ENCODE assay signal across 9 cellular contexts in genomic region chr10:133160813-133161471, GRCh38. TPM values are rescaled to one million over a fixed set of nuclear protein-coding genes. Genes with fewer than 3 reads are reported as not detected.
DNase-seq lines count a peak whose midpoint lies in the region; ATAC-seq, FAIRE-seq and TF ChIP-seq lines count a peak whose summit lies in the region.
"Had no signal": no experiment of that assay in that cellular context is flagged by ENCODE, and none has a peak within 500 bp of the region (broad histone marks: within the 10 kb centered on the region; RNA-seq: fewer than 3 reads in every experiment).

No MANE protein-coding gene starts in this region.

- H3K4me1 ChIP-seq in naive thymus-derived CD4-positive, alpha-beta T cell (ENCODE audit: control insufficient read depth in 2 of 2, insufficient read depth in 2 of 2, low read length in 2 of 2) = peaks cover 4 to 8% of the 10 kb centered on the region in 2 donors
- peaks cover 0 to 13% of the 10 kb centered on the region in 2 donors for H3K4me1 ChIP-seq in uterus

- H3K36me3 ChIP-seq in naive thymus-derived CD4-positive, alpha-beta T cell (ENCODE audit: control insufficient read depth in 2 of 3, insufficient read depth in 3 of 3, low read length in 3 of 3) = no peaks in the 10 kb centered on the region
- no peaks in the 10 kb centered on the region for H3K36me3 ChIP-seq in uterus

- no peak for TF ChIP-seq CTCF in uterus (IDR thresholded peaks at IDR 0.05)

- H3K9me3 ChIP-seq in naive thymus-derived CD4-positive, alpha-beta T cell (ENCODE audit: control insufficient read depth in 2 of 3, low read length in 3 of 3) = no peaks in the 10 kb centered on the region
- no peaks in the 10 kb centered on the region for H3K9me3 ChIP-seq in uterus

- no peaks in the 10 kb centered on the region for H3K9me3 Mint-ChIP-seq in activated naive CD8-positive, alpha-beta T cell (ENCODE audit: low read depth)
- H3K9me3 Mint-ChIP-seq in activated naive CD8-positive, alpha-beta T cell treated with anti-CD3 and anti-CD28 coated beads, Interleukin-2, amount 50 U/mL, for 24 hours = no peaks in the 10 kb centered on the region
- H3K9me3 Mint-ChIP-seq in effector memory CD8-positive, alpha-beta T cell = no peaks in the 10 kb centered on the region
- H3K9me3 Mint-ChIP-seq in naive thymus-derived CD4-positive, alpha-beta T cell = no peaks in the 10 kb centered on the region

- FAIRE-seq in GM19239 (lab: Jason Lieb, UNC) (no peak), GM12892 (lab: Jason Lieb, UNC) (no peak)

- no peak for ATAC-seq in activated naive CD8-positive, alpha-beta T cell treated with anti-CD3 and anti-CD28 coated beads, Interleukin-2, amount 50 U/mL, for 24 hours
- ATAC-seq in effector memory CD8-positive, alpha-beta T cell (replicated peaks) = no peak
- no peak for ATAC-seq in naive thymus-derived CD4-positive, alpha-beta T cell

- H3K36me3 Mint-ChIP-seq in activated naive CD8-positive, alpha-beta T cell = no peaks in the 10 kb centered on the region
- H3K36me3 Mint-ChIP-seq in activated naive CD8-positive, alpha-beta T cell treated with anti-CD3 and anti-CD28 coated beads, Interleukin-2, amount 50 U/mL, for 24 hours (ENCODE audit: low read depth) = no peaks in the 10 kb centered on the region
- H3K36me3 Mint-ChIP-seq in effector memory CD8-positive, alpha-beta T cell (ENCODE audit: insufficient read depth) = no peaks in the 10 kb centered on the region
- no peaks in the 10 kb centered on the region for H3K36me3 Mint-ChIP-seq in naive thymus-derived CD4-positive, alpha-beta T cell

- CTCF ChIA-PET in naive thymus-derived CD4-positive, alpha-beta T cell (lab: Charles Lee) = no interaction called here

- peaks cover 6% of the 10 kb centered on the region for H3K27me3 Mint-ChIP-seq in activated naive CD8-positive, alpha-beta T cell
- H3K27me3 Mint-ChIP-seq in activated naive CD8-positive, alpha-beta T cell treated with anti-CD3 and anti-CD28 coated beads, Interleukin-2, amount 50 U/mL, for 24 hours = peaks cover 19% of the 10 kb centered on the region
- peaks cover 9 to 30% of the 10 kb centered on the region in 2 donors for H3K27me3 Mint-ChIP-seq in effector memory CD8-positive, alpha-beta T cell
- H3K27me3 Mint-ChIP-seq in naive thymus-derived CD4-positive, alpha-beta T cell = peaks cover 13 to 20% (median 16%) of the 10 kb centered on the region in 5 donors

- no peak overlapping the region for H3K4me3 ChIP-seq in naive thymus-derived CD4-positive, alpha-beta T cell (ENCODE audit: low read length)
- H3K4me3 ChIP-seq in uterus = peak overlapping the region; percentile 49 to 75

- intact Hi-C loops in naive thymus-derived CD4-positive, alpha-beta T cell (cut with micrococcal nuclease) = no loop called here
- intact Hi-C loops in uterus (cut with DNase I; ENCODE audit: low total_unique reads) = no loop called here

- no peak overlapping the region for H3K27ac ChIP-seq in naive thymus-derived CD4-positive, alpha-beta T cell (ENCODE audit: low read depth, low read length)
- H3K27ac ChIP-seq in uterus = peak overlapping the region in 1 of 2 donors; percentile 80

- DNase-seq in activated naive CD8-positive, alpha-beta T cell treated with anti-CD3 and anti-CD28 coated beads, Interleukin-2, amount 50 U/mL, for 24 hours = no peak
- no peak for DNase-seq in effector memory CD8-positive, alpha-beta T cell
- no peak for DNase-seq in naive thymus-derived CD4-positive, alpha-beta T cell
- DNase-seq in uterus = peak in 1 of 2 donors; percentile 12
- DNase-seq in pons (ENCODE audit: low spot score) = no peak
- no peak for DNase-seq in GM19239 (ENCODE audit: insufficient read length, low spot score)
- no peak for DNase-seq in GM12892 (ENCODE audit: insufficient read length)
- DNase-seq: DMS153 had no signal

- POLR2A ChIA-PET in naive thymus-derived CD4-positive, alpha-beta T cell (lab: Charles Lee) = interaction anchor here (0.6 kb wide), 1 partner anchor 120 kb away, joined by 4 read pairs; no protein-coding TSS in a partner anchor

- no peak for TF ChIP-seq POLR2A in uterus (IDR thresholded peaks at IDR 0.05)
- no peak for TF ChIP-seq POLR2A in GM12892 (IDR thresholded peaks at IDR 0.05; ENCODE audit: low read depth, low read length)

- H3K4me1 Mint-ChIP-seq in activated naive CD8-positive, alpha-beta T cell (ENCODE audit: low read depth) = no peaks in the 10 kb centered on the region
- H3K4me1 Mint-ChIP-seq in activated naive CD8-positive, alpha-beta T cell treated with anti-CD3 and anti-CD28 coated beads, Interleukin-2, amount 50 U/mL, for 24 hours = no peaks in the 10 kb centered on the region
- H3K4me1 Mint-ChIP-seq in effector memory CD8-positive, alpha-beta T cell (ENCODE audit: low read depth in 2 of 2) = peaks cover 3 to 8% of the 10 kb centered on the region in 2 donors
- H3K4me1 Mint-ChIP-seq in naive thymus-derived CD4-positive, alpha-beta T cell = no peaks in the 10 kb centered on the region

- H3K27me3 ChIP-seq in naive thymus-derived CD4-positive, alpha-beta T cell (ENCODE audit: control insufficient read depth in 2 of 2, insufficient read depth in 2 of 2, low read length in 2 of 2) = no peaks in the 10 kb centered on the region
- no peaks in the 10 kb centered on the region for H3K27me3 ChIP-seq in uterus

- H3K4me3 Mint-ChIP-seq in activated naive CD8-positive, alpha-beta T cell = peak overlapping the region; percentile 30
- H3K4me3 Mint-ChIP-seq in activated naive CD8-positive, alpha-beta T cell treated with anti-CD3 and anti-CD28 coated beads, Interleukin-2, amount 50 U/mL, for 24 hours = no peak overlapping the region
- peak overlapping the region; percentile 66 to 69 for H3K4me3 Mint-ChIP-seq in effector memory CD8-positive, alpha-beta T cell
- peak overlapping the region in 7 of 10 donors; percentile 19 to 78 (median 38) for H3K4me3 Mint-ChIP-seq in naive thymus-derived CD4-positive, alpha-beta T cell

- H3K27ac Mint-ChIP-seq in activated naive CD8-positive, alpha-beta T cell = no peak overlapping the region
- no peak overlapping the region for H3K27ac Mint-ChIP-seq in activated naive CD8-positive, alpha-beta T cell treated with anti-CD3 and anti-CD28 coated beads, Interleukin-2, amount 50 U/mL, for 24 hours
- H3K27ac Mint-ChIP-seq in effector memory CD8-positive, alpha-beta T cell = no peak overlapping the region
- no peak overlapping the region for H3K27ac Mint-ChIP-seq in naive thymus-derived CD4-positive, alpha-beta T cell

RNA-seq across cellular contexts. Expression of gene KNDC1, which starts 0.9 kb away (rescaled TPM):
- total RNA-seq in naive thymus-derived CD4-positive, alpha-beta T cell = 1 to 10 TPM in 1 of 5 experiments, under 1 TPM in 3, not detected in 1; 0.05 to 3.6 (median 0.60) TPM
- not detected for polyA plus RNA-seq in naive thymus-derived CD4-positive, alpha-beta T cell
- total RNA-seq in uterus = 10 to 100 TPM in 1 of 4 donors, 1 to 10 TPM in 2, under 1 TPM in 1; under 0.01 to 12.5 (median 5.3) TPM
- polyA plus RNA-seq in GM12892 (2012; ENCODE audit: missing spikeins) = 0.04 TPM
